9 cellular contexts compared by ENCODE assay signal in the genomic region with DNA sequence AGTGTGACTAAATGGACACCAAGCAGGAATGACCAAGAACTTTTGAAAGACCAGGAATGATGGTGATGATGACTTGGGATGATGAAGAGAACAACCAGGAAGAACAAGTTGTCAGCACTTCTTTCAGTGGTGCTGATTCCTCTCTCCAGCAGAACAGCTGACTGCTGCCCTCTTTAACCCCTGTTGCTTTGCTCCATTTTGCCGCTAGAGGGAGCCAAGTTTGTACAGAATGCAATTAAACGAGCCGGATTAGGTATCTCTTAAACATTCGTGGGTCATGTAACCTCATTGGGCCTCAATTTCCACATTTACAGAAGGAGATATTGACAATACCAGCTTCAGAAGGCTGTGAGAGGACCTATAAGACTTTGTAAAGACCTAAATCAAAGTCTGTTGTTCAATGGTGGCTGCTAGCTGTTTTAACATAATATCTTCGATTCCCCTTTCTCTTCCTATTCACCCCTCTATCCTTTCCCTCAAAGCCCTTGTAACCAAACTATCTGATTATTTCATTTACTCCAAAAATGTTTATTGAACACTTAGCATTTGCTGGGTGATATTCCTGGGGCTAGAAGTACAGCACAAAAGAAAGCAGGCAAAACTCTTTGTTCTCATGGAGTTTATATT. TPM values are rescaled to one million over a fixed set of nuclear protein-coding genes. Genes with fewer than 3 reads are reported as not detected.
DNase-seq lines count a peak whose midpoint lies in the region; ATAC-seq and TF ChIP-seq lines count a peak whose summit lies in the region.
"Had no signal": no experiment of that assay in that cellular context is flagged by ENCODE, and none has a peak within 500 bp of the region (broad histone marks: within the 10 kb centered on the region; RNA-seq: fewer than 3 reads in every experiment).

No MANE protein-coding gene starts in this region.

- TF ChIP-seq EP300 in gastroesophageal sphincter (IDR thresholded peaks at IDR 0.05): no peak

- 19 to 22% methylated on average over 5 of the region's 5 CpGs for WGBS in gastroesophageal sphincter (ENCODE audit: low coverage in 1 of 2), 2 donors

- no peak for TF ChIP-seq POLR2A in gastroesophageal sphincter (IDR thresholded peaks at IDR 0.05)

- BruUV-seq in Caco-2 (replicated peaks; lab: Mats Ljungman, UMichigan): no TSS peak
- no TSS peak for BruUV-seq in Panc1 (replicated peaks; lab: Mats Ljungman, UMichigan)

- no peaks in the 10 kb centered on the region for H3K27me3 Mint-ChIP-seq in Caco-2 (ENCODE audit: insufficient read depth, unreplicated experiment)
- H3K27me3 Mint-ChIP-seq: dendritic cell treated with granulocyte-macrophage colony-stimulating factor and Interleukin-4, amounts not matched to agents 40 ng/mL and 50 ng/mL, for 4 days had no signal

- POLR2A ChIA-PET in Caco-2 (lab: Charles Lee): no interaction called here
- POLR2A ChIA-PET in Panc1 (lab: Charles Lee): no interaction called here

- peak; percentile 85 to 92 for TF ChIP-seq CTCF in Caco-2 (IDR thresholded peaks at IDR 0.05; ENCODE audit: insufficient read depth in 1 of 2, low read depth in 1 of 2, low read length in 1 of 2, severe bottlenecking in 1 of 2, unreplicated experiment in 1 of 2)
- peak; percentile 98 for TF ChIP-seq CTCF in HL-60 (IDR thresholded peaks at IDR 0.05; ENCODE audit: insufficient read depth, low read length)
- peak; percentile 90 for TF ChIP-seq CTCF in Panc1 (IDR thresholded peaks at IDR 0.05)
- peak; percentile 12 to 63 (median 14) for TF ChIP-seq CTCF in gastroesophageal sphincter (IDR thresholded peaks at IDR 0.05)
- TF ChIP-seq CTCF in parathyroid adenoma (IDR thresholded peaks at IDR 0.05): peak; percentile 51

- no peaks in the 10 kb centered on the region for H3K9me3 Mint-ChIP-seq in Caco-2 (ENCODE audit: unreplicated experiment)
- H3K9me3 Mint-ChIP-seq: dendritic cell treated with granulocyte-macrophage colony-stimulating factor and Interleukin-4, amounts not matched to agents 40 ng/mL and 50 ng/mL, for 4 days had no signal

- H3K9me3 ChIP-seq in Caco-2: no peaks in the 10 kb centered on the region
- H3K9me3 ChIP-seq in Panc1 (ENCODE audit: control insufficient read depth, insufficient read depth, low read depth, low read length): no peaks in the 10 kb centered on the region
- peaks cover 0 to 5% (median 0%) of the 10 kb centered on the region in 3 donors for H3K9me3 ChIP-seq in gastroesophageal sphincter
- no peaks in the 10 kb centered on the region for H3K9me3 ChIP-seq in parathyroid adenoma (ENCODE audit: control insufficient read depth, low read length)

- in situ Hi-C loops in Panc1 (cut with HindIII; ENCODE audit: low pct_unique_long_range_greater_than_20kb, low sequenced_read_pairs): no loop called here

- ATAC-seq in GM19455 (IDR thresholded peaks at IDR 0.05; ENCODE audit: unreplicated experiment) (peak; percentile 64), Panc1 (peak; percentile 84), gastroesophageal sphincter (no peak), GM21619 (IDR thresholded peaks at IDR 0.05; ENCODE audit: unreplicated experiment) (no peak)

- no peak overlapping the region for H3K4me3 Mint-ChIP-seq in Caco-2 (ENCODE audit: unreplicated experiment)
- H3K4me3 Mint-ChIP-seq: dendritic cell treated with granulocyte-macrophage colony-stimulating factor and Interleukin-4, amounts not matched to agents 40 ng/mL and 50 ng/mL, for 4 days had no signal

- H3K27me3 ChIP-seq in Caco-2 (replicated peaks; ENCODE audit: control insufficient read depth, insufficient read depth, low read length): no peaks in the 10 kb centered on the region
- H3K27me3 ChIP-seq in HL-60 (ENCODE audit: insufficient read depth, poor library complexity, severe bottlenecking): no peaks in the 10 kb centered on the region
- no peaks in the 10 kb centered on the region for H3K27me3 ChIP-seq in Panc1 (ENCODE audit: control insufficient read depth, insufficient read depth, low read length)
- H3K27me3 ChIP-seq in gastroesophageal sphincter: no peaks in the 10 kb centered on the region
- H3K27me3 ChIP-seq in parathyroid adenoma (ENCODE audit: control insufficient read depth, insufficient read depth, low read length): no peaks in the 10 kb centered on the region

- DNase-seq in Caco-2: peak; percentile 63 to 78
- peak in 1 of 2 experiments; percentile 65 for DNase-seq in HL-60 (ENCODE audit: low read depth in 1 of 2, low spot score in 1 of 2)
- peak; percentile 69 for DNase-seq in Panc1 (ENCODE audit: low read depth, low spot score)
- peak; percentile 2 to 45 for DNase-seq in activated T-helper 1 cell treated with anti-CD3 and anti-CD28 coated beads, Interleukin-2, amount 50 U/mL, for 16 hours (ENCODE audit: low read depth in 1 of 2, low spot score in 1 of 2)

- no peak overlapping the region for H2AFZ ChIP-seq in parathyroid adenoma

- H3K4me1 ChIP-seq in Caco-2 (no peaks in the 10 kb centered on the region), Panc1 (ENCODE audit: control insufficient read depth, insufficient read depth, low read length) (no peaks in the 10 kb centered on the region), gastroesophageal sphincter (no peaks in the 10 kb centered on the region), parathyroid adenoma (no peaks in the 10 kb centered on the region)

- CTCF ChIA-PET in Caco-2 (lab: Charles Lee): interaction anchor here (0.6 kb wide), 1 partner anchor 1006 kb away, joined by 3 read pairs; no protein-coding TSS in a partner anchor
- CTCF ChIA-PET in Panc1 (lab: Charles Lee): no interaction called here

- H3K27ac ChIP-seq in HL-60 (replicated peaks) (no peak overlapping the region), Panc1 (ENCODE audit: low read length) (no peak overlapping the region), gastroesophageal sphincter (no peak overlapping the region), parathyroid adenoma (no peak overlapping the region)

- H3K4me2 ChIP-seq in parathyroid adenoma (ENCODE audit: low read length): no peak overlapping the region

- H3K27ac Mint-ChIP-seq in Caco-2 (ENCODE audit: unreplicated experiment): no peak overlapping the region
- H3K27ac Mint-ChIP-seq: dendritic cell treated with granulocyte-macrophage colony-stimulating factor and Interleukin-4, amounts not matched to agents 40 ng/mL and 50 ng/mL, for 4 days had no signal

- H3K4me3 ChIP-seq in Caco-2 (ENCODE audit: low read depth, low read length) (no peak overlapping the region), HL-60 (replicated peaks; ENCODE audit: insufficient read depth, low read length) (no peak overlapping the region), Panc1 (ENCODE audit: low read depth in 2 of 2, low read length in 2 of 2) (no peak overlapping the region), gastroesophageal sphincter (no peak overlapping the region), parathyroid adenoma (ENCODE audit: low read depth, low read length) (no peak overlapping the region)

- H3K79me2 ChIP-seq in parathyroid adenoma: no peaks in the 10 kb centered on the region

- intact Hi-C loops in Caco-2 (cut with micrococcal nuclease; ENCODE audit: unreplicated experiment) (loop anchor here (1.0 to 10.0 kb wide), 3 partner anchors 135 to 1217 kb away; no protein-coding TSS in a partner anchor), Panc1 (cut with micrococcal nuclease; ENCODE audit: unreplicated experiment) (loop anchor here (10.0 kb wide), 1 partner anchor 133 kb away; no protein-coding TSS in a partner anchor)

- H3K36me3 ChIP-seq in Caco-2 (ENCODE audit: control insufficient read depth, insufficient read depth, low read length): no peaks in the 10 kb centered on the region
- no peaks in the 10 kb centered on the region for H3K36me3 ChIP-seq in Panc1 (ENCODE audit: control insufficient read depth, insufficient read depth, low read length)
- no peaks in the 10 kb centered on the region for H3K36me3 ChIP-seq in gastroesophageal sphincter
- no peaks in the 10 kb centered on the region for H3K36me3 ChIP-seq in parathyroid adenoma (ENCODE audit: control insufficient read depth, insufficient read depth, low read length)

- H3K9ac ChIP-seq in parathyroid adenoma: no peak overlapping the region

- H3K4me1 Mint-ChIP-seq in Caco-2 (ENCODE audit: low read depth, unreplicated experiment): no peaks in the 10 kb centered on the region

- H3K36me3 Mint-ChIP-seq in Caco-2 (ENCODE audit: insufficient read depth, unreplicated experiment): no peaks in the 10 kb centered on the region

RNA-seq across cellular contexts. Expression of a gene that starts 1.9 kb away (rescaled TPM):
- total RNA-seq in Caco-2 (2022) (not detected in 2 replicates), Panc1 (2021; ENCODE audit: unreplicated experiment) (not detected), gastroesophageal sphincter (not detected)
- polyA plus RNA-seq in Panc1 (2012; ENCODE audit: insufficient read length): not detected

RNA-seq across cellular contexts. Expression of a gene that starts 16.8 kb away (rescaled TPM):
- total RNA-seq in Caco-2 (2022) (not detected in 2 replicates), Panc1 (2021; ENCODE audit: unreplicated experiment) (not detected), gastroesophageal sphincter (not detected)
- not detected for polyA plus RNA-seq in Panc1 (2012; ENCODE audit: insufficient read length)

RNA-seq across cellular contexts. Expression of a gene that starts 44.2 kb away (rescaled TPM):
- total RNA-seq in Caco-2 (2022) (not detected in 2 replicates), Panc1 (2021; ENCODE audit: unreplicated experiment) (not detected), gastroesophageal sphincter (not detected)
- polyA plus RNA-seq in Panc1 (2012; ENCODE audit: insufficient read length): not detected

RNA-seq across cellular contexts. Expression of a gene that starts 58.4 kb away (rescaled TPM):
- total RNA-seq in Caco-2 (2022) (not detected in 2 replicates), Panc1 (2021; ENCODE audit: unreplicated experiment) (not detected), gastroesophageal sphincter (not detected)
- polyA plus RNA-seq in Panc1 (2012; ENCODE audit: insufficient read length): not detected

Comparison
In these comparisons a context has a peak if more than half of its experiments do, and no peak if none do; other contexts are left out.
1. CTCF ChIP-seq: peak in every context shown above with its lines; median percentile 98 in HL-60; 90 in Panc1; 88 in Caco-2; 51 in parathyroid adenoma; 14 in gastroesophageal sphincter.
2. ATAC-seq: peak in GM19455 (single experiment) and Panc1 (single experiment); none in gastroesophageal sphincter (single experiment) and GM21619 (single experiment).